In genomic region chr2:214126135-214126534, GRCh38 we compare ENCODE assay signal across 18 cellular contexts.
DNase-seq lines count a peak whose midpoint lies in the region; ATAC-seq and TF ChIP-seq lines count a peak whose summit lies in the region.
"Had no signal": no experiment of that assay in that cellular context is flagged by ENCODE, and none has a peak within 500 bp of the region (broad histone marks: within the 10 kb centered on the region; RNA-seq: fewer than 3 reads in every experiment).

No MANE protein-coding gene starts in this region.

- peaks cover 4% of the 10 kb centered on the region for H3K9me3 ChIP-seq in mammary epithelial cell (replicated peaks; ENCODE audit: insufficient read depth, low read length)
- H3K9me3 ChIP-seq: body of pancreas, testis had no signal

- DNase-seq in EL (peak; percentile 71), LHCN-M2 (ENCODE audit: low read depth) (peak; percentile 71), mammary epithelial cell (peak; percentile 76), kidney tubule cell (ENCODE audit: low spot score) (peak; percentile 48), chondrocyte (ENCODE audit: low spot score) (no peak), GDM1 (lab: John Stamatoyannopoulos, UW) (no peak), DMS53 (lab: John Stamatoyannopoulos, UW) (no peak)
- DNase-seq: activated effector memory CD4-positive, alpha-beta T cell treated with anti-CD3 and anti-CD28 coated beads, Interleukin-2, amount 50 U/mL, for 16 hours; body of pancreas; DMS79; effector CD4-positive, alpha-beta T cell; glutamatergic neuron; kidney glomerular epithelial cell; NCI-H2081; posterior cingulate gyrus; testis had no signal

- no TSS peak for BruUV-seq in mammary epithelial cell (replicated peaks; lab: Mats Ljungman, UMichigan)

- no peaks in the 10 kb centered on the region for H3K36me3 ChIP-seq in mammary epithelial cell (ENCODE audit: insufficient read depth, low read length)

- H3K27ac Mint-ChIP-seq in chondrocyte (ENCODE audit: unreplicated experiment): no peak overlapping the region
- H3K27ac Mint-ChIP-seq: B cell had no signal

- H4K20me1 ChIP-seq in mammary epithelial cell (ENCODE audit: insufficient read depth, low read length): no peaks in the 10 kb centered on the region

- ATAC-seq in GM21723 (IDR thresholded peaks at IDR 0.05; ENCODE audit: unreplicated experiment): no peak
- ATAC-seq: body of pancreas had no signal

- peak overlapping the region; percentile 42 for H2AFZ ChIP-seq in mammary epithelial cell (ENCODE audit: low read depth, low read length)

- H3K27ac ChIP-seq in mammary epithelial cell (ENCODE audit: insufficient read depth, low read depth, low read length): peak overlapping the region; percentile 12
- H3K27ac ChIP-seq: body of pancreas, testis had no signal

- no peak overlapping the region for H3K4me3 Mint-ChIP-seq in chondrocyte (ENCODE audit: unreplicated experiment)
- H3K4me3 Mint-ChIP-seq: B cell had no signal

- H3K27me3 ChIP-seq in mammary epithelial cell (ENCODE audit: insufficient read depth, low read length): no peaks in the 10 kb centered on the region
- H3K27me3 ChIP-seq: body of pancreas, testis had no signal

- H3K27me3 Mint-ChIP-seq in chondrocyte (ENCODE audit: low read depth): no peaks in the 10 kb centered on the region
- H3K27me3 Mint-ChIP-seq: B cell had no signal

- no peaks in the 10 kb centered on the region for H3K79me2 ChIP-seq in mammary epithelial cell (ENCODE audit: insufficient read depth, low read length)

- no peak overlapping the region for H3K4me3 ChIP-seq in mammary epithelial cell (replicated peaks in 1 of 3; ENCODE audit: insufficient read depth in 1 of 3, low read depth in 2 of 3, low read length in 3 of 3)
- H3K4me3 ChIP-seq: body of pancreas, testis had no signal

- peak overlapping the region; percentile 18 for H3K4me2 ChIP-seq in mammary epithelial cell (ENCODE audit: insufficient read depth, low read depth, low read length)

- WGBS in mammary epithelial cell (ENCODE audit: low coverage, missing lambda C conversion rate): 58% methylated on average over 6 of the region's 6 CpGs

- TF ChIP-seq CTCF in mammary epithelial cell (conservative IDR thresholded peaks at IDR 0.05 in 1 of 2, IDR thresholded peaks at IDR 0.05 in 1 of 2; ENCODE audit: extremely low read depth in 1 of 2, insufficient read depth in 1 of 2, low read depth in 1 of 2, low read length in 2 of 2): no peak
- no peak for TF ChIP-seq CTCF in chondrocyte (IDR thresholded peaks at IDR 0.05)

- no peak overlapping the region for H3K9ac ChIP-seq in mammary epithelial cell (ENCODE audit: insufficient read depth, low read length)

- CTCF ChIA-PET in mammary epithelial cell (lab: Charles Lee; ENCODE audit: low non-redundant PET): no interaction called here

- in situ Hi-C loops in mammary epithelial cell (cut with MboI; ENCODE audit: low sequenced_read_pairs in 2 of 2): no loop called here

- intact Hi-C loops in mammary epithelial cell (cut with micrococcal nuclease): no loop called here

- H3K36me3 Mint-ChIP-seq in chondrocyte (ENCODE audit: low read depth): no peaks in the 10 kb centered on the region

- peaks cover 26% of the 10 kb centered on the region for H3K4me1 ChIP-seq in mammary epithelial cell (ENCODE audit: insufficient read depth, low read length)
- H3K4me1 ChIP-seq: testis had no signal

- no peaks in the 10 kb centered on the region for H3K9me3 Mint-ChIP-seq in chondrocyte (ENCODE audit: low read depth)

- H3K4me1 Mint-ChIP-seq in chondrocyte (ENCODE audit: low read depth): peaks cover 33% of the 10 kb centered on the region
- H3K4me1 Mint-ChIP-seq: B cell had no signal

- dilution Hi-C loops in mammary epithelial cell (cut with HindIII; ENCODE audit: low sequenced_read_pairs): no loop called here

Comparison
In these comparisons a context has a peak if more than half of its experiments do, and no peak if none do; other contexts are left out.
1. DNase-seq: peak in EL (single experiment), LHCN-M2 (single experiment), mammary epithelial cell (single experiment) and kidney tubule cell (single experiment); none in chondrocyte (single experiment), GDM1 (single experiment) and DMS53 (single experiment).